ENCODE assay signal across 8 cellular contexts in genomic region chr16:85173981-85174751, GRCh38.
DNase-seq lines count a peak whose midpoint lies in the region; ATAC-seq and TF ChIP-seq lines count a peak whose summit lies in the region.

No MANE protein-coding gene starts in this region.

- H3K36me3 ChIP-seq in adipocyte (ENCODE audit: control insufficient read depth, insufficient read depth, low read length, severe bottlenecking) (peaks cover 7% of the 10 kb centered on the region), upper lobe of right lung (no peaks in the 10 kb centered on the region)

- intact Hi-C loops in upper lobe of right lung (cut with DNase I) = no loop called here

- H3K4me3 ChIP-seq in adipocyte (ENCODE audit: low read length) (peak overlapping the region; percentile 84), upper lobe of right lung (no peak overlapping the region)

- H3K27me3 ChIP-seq in adipocyte (replicated peaks; ENCODE audit: control insufficient read depth, insufficient read depth, low read length) (no peaks in the 10 kb centered on the region), upper lobe of right lung (peaks cover 11% of the 10 kb centered on the region)

- peaks cover 55% of the 10 kb centered on the region for H3K4me1 ChIP-seq in adipocyte (ENCODE audit: control insufficient read depth, insufficient read depth, low read length)
- H3K4me1 ChIP-seq in upper lobe of right lung = peaks cover 37% of the 10 kb centered on the region

- ATAC-seq in upper lobe of right lung (no peak), GM21576 (IDR thresholded peaks at IDR 0.05; ENCODE audit: unreplicated experiment) (no peak)

- no peak for TF ChIP-seq CTCF in upper lobe of right lung (IDR thresholded peaks at IDR 0.05)

- DNase-seq in NCI-H82 (lab: John Stamatoyannopoulos, UW) (peak; percentile 78), NCI-H82 treated with DMSO at 0.1 percent for 48 hours (lab: John Stamatoyannopoulos, UW; ENCODE audit: unreplicated experiment) (no peak), adipocyte (ENCODE audit: low read depth) (peak; percentile 86), kidney tubule cell (ENCODE audit: low spot score) (peak; percentile 64), upper lobe of right lung (no peak), superior temporal gyrus (ENCODE audit: extremely low spot score) (no peak), MV-4-11 (lab: John Stamatoyannopoulos, UW) (no peak)

- peak overlapping the region; percentile 48 for H3K27ac ChIP-seq in upper lobe of right lung

- H3K9ac ChIP-seq in adipocyte (ENCODE audit: low read length) = peak overlapping the region; percentile 84

- H3K9me3 ChIP-seq in adipocyte (ENCODE audit: control insufficient read depth, low read length) (no peaks in the 10 kb centered on the region), upper lobe of right lung (no peaks in the 10 kb centered on the region)

Comparison
In these comparisons a context has a peak if more than half of its experiments do, and no peak if none do; other contexts are left out.
1. DNase-seq: peak in NCI-H82 (single experiment), adipocyte (single experiment) and kidney tubule cell (single experiment); none in NCI-H82 treated with DMSO at 0.1 percent for 48 hours (single experiment), upper lobe of right lung (single experiment), superior temporal gyrus (single experiment) and MV-4-11 (single experiment).